ENCODE assay signal across 23 cellular contexts in the genomic region with DNA sequence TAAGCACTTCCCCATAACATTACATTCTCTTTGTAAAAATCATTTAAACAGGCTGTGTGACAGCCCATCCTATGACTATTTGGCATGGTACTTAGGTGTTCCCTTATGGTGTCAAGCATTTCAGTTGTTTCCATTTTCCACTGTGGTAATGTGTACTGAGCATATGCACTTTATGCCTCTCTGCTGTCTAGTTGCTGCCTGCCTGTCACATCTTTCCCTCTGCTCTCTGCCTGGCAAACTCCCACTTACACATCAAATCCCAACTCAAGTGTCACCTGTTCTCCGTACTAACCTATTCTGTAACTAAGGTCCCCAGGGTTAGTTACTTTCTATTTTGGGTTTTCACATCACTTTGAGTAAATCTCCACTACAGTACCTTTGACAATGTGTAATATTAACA.
DNase-seq lines count a peak whose midpoint lies in the region; ATAC-seq, FAIRE-seq and TF ChIP-seq lines count a peak whose summit lies in the region.
"Had no signal": no experiment of that assay in that cellular context is flagged by ENCODE, and none has a peak within 500 bp of the region (broad histone marks: within the 10 kb centered on the region; RNA-seq: fewer than 3 reads in every experiment).

No MANE protein-coding gene starts in this region.

- H3K18ac ChIP-seq in H1 (ENCODE audit: extremely low read depth, low read length) = no peak overlapping the region

- H3K4ac ChIP-seq in H1 (replicated peaks; ENCODE audit: insufficient read length, low read depth, low read length) = no peak overlapping the region

- H2BK12ac ChIP-seq in H1 (ENCODE audit: low read depth, low read length) = peak overlapping the region; percentile 56; the same call in 1 of the 2 replicates

- DNase-seq in NCI-H1694 treated with DMSO at 0.1 percent for 48 hours (lab: John Stamatoyannopoulos, UW) (peak; percentile 14), NCI-H1694 (lab: John Stamatoyannopoulos, UW) (no peak), H1 (ENCODE audit: low read depth in 1 of 2, low spot score in 2 of 2) (no peak), left lung (no peak), putamen (ENCODE audit: low spot score) (peak; percentile 73), HUDEP-2 (lab: John Stamatoyannopoulos, UW; ENCODE audit: unreplicated experiment in 76 of 76) (no peak), RKO (ENCODE audit: low spot score) (no peak), left ventricle myocardium inferior (no peak)
- DNase-seq: AML-193; Caco-2; Calu3; CD4-positive, alpha-beta T cell; CD8-positive, alpha-beta T cell; DMS79 treated with DMSO at 0.1 percent for 48 hours; GF-D8 had no signal

- no peak overlapping the region for H2BK120ac ChIP-seq in H1 (replicated peaks; ENCODE audit: low read depth, low read length)

- CTCF ChIA-PET in H1 (lab: Charles Lee; ENCODE audit: partially characterized antibody) = interaction anchor here (0.8 to 2.8 kb wide), 2 partner anchors 9 to 324 kb away, joined by 3 to 10 read pairs; no protein-coding TSS in a partner anchor

- H3K14ac ChIP-seq in H1 (ENCODE audit: insufficient read length) = no peak overlapping the region

- H3K79me2 ChIP-seq in H1 (ENCODE audit: control insufficient read depth in 1 of 2, insufficient read depth in 2 of 2, low read length in 2 of 2) = no peaks in the 10 kb centered on the region

- TF ChIP-seq EP300 in H1 (IDR thresholded peaks at IDR 0.05; ENCODE audit: borderline replicate concordance in 1 of 2, low read depth in 2 of 2, low read length in 2 of 2) = no peak

- no peak for TF ChIP-seq RAD21 in H1 (IDR thresholded peaks at IDR 0.05 in 1 of 2, conservative IDR thresholded peaks at IDR 0.05 in 1 of 2; ENCODE audit: low read depth in 2 of 2, low read length in 2 of 2)

- H4K91ac ChIP-seq in H1 (replicated peaks; ENCODE audit: insufficient read length, low read length) = no peak overlapping the region

- H3K9me3 ChIP-seq in H1 (ENCODE audit: insufficient read depth in 2 of 2, low read depth in 1 of 2, low read length in 1 of 2) (no peaks in the 10 kb centered on the region), left lung (no peaks in the 10 kb centered on the region), left ventricle myocardium inferior (replicated peaks) (no peaks in the 10 kb centered on the region)
- H3K9me3 ChIP-seq: A549, Caco-2 had no signal

- no peak overlapping the region for H2BK5ac ChIP-seq in H1 (ENCODE audit: low read depth, low read length)

- no peak overlapping the region for H3K56ac ChIP-seq in H1 (replicated peaks; ENCODE audit: insufficient read length, low read depth, low read length)

- H3K23ac ChIP-seq in H1 (ENCODE audit: insufficient read length) = no peak overlapping the region

- H3K4me1 ChIP-seq in H1 (replicated peaks in 1 of 4; ENCODE audit: control insufficient read depth in 3 of 4, insufficient read depth in 4 of 4, low read length in 3 of 4) = peaks cover 0 to 2% (median 1%) of the 10 kb centered on the region in 4 experiments; a peak in 2 of 7 replicates
- no peaks in the 10 kb centered on the region for H3K4me1 ChIP-seq in left lung
- peaks cover 7% of the 10 kb centered on the region for H3K4me1 ChIP-seq in left ventricle myocardium inferior
- H3K4me1 ChIP-seq: A549, Caco-2 had no signal

- H3K27me3 ChIP-seq in H1 (replicated peaks in 1 of 4; ENCODE audit: control insufficient read depth in 3 of 4, extremely low read depth in 1 of 4, insufficient read depth in 3 of 4, low read length in 3 of 4) = no peaks in the 10 kb centered on the region
- H3K27me3 ChIP-seq in left lung = no peaks in the 10 kb centered on the region
- no peaks in the 10 kb centered on the region for H3K27me3 ChIP-seq in left ventricle myocardium inferior (ENCODE audit: low read depth)
- H3K27me3 ChIP-seq: BLaER1 treated with 17β-estradiol and CSF1 and Interleukin-3, amounts not matched to agents 10 nM and 100 nM had no signal

- H3K36me3 ChIP-seq in H1 (ENCODE audit: control insufficient read depth in 2 of 4, insufficient read depth in 4 of 4, low read length in 3 of 4) = no peaks in the 10 kb centered on the region
- no peaks in the 10 kb centered on the region for H3K36me3 ChIP-seq in left lung
- no peaks in the 10 kb centered on the region for H3K36me3 ChIP-seq in left ventricle myocardium inferior
- H3K36me3 ChIP-seq: BLaER1 treated with 17β-estradiol and CSF1 and Interleukin-3, amounts not matched to agents 10 nM and 100 nM had no signal

- intact Hi-C loops in left lung (cut with DNase I) = no loop called here
- intact Hi-C loops in left ventricle myocardium inferior (cut with micrococcal nuclease) = no loop called here

- no peak overlapping the region for H3K9ac ChIP-seq in H1 (replicated peaks in 1 of 4; ENCODE audit: extremely low read depth in 1 of 4, low read depth in 3 of 4, low read length in 3 of 4)
- H3K9ac ChIP-seq: BLaER1 treated with 17β-estradiol and CSF1 and Interleukin-3, amounts not matched to agents 10 nM and 100 nM had no signal

- no peaks in the 10 kb centered on the region for H4K20me1 ChIP-seq in H1 (replicated peaks in 1 of 2; ENCODE audit: control insufficient read depth in 1 of 2, insufficient read depth in 2 of 2, low read length in 2 of 2)
- H4K20me1 ChIP-seq: BLaER1 treated with 17β-estradiol and CSF1 and Interleukin-3, amounts not matched to agents 10 nM and 100 nM had no signal

- H3K27ac ChIP-seq in H1 (ENCODE audit: low read depth, low read length) (no peak overlapping the region), left lung (no peak overlapping the region), left ventricle myocardium inferior (replicated peaks) (no peak overlapping the region)
- H3K27ac ChIP-seq: 22Rv1; A549; BLaER1 treated with 17β-estradiol and CSF1 and Interleukin-3, amounts not matched to agents 10 nM and 100 nM; C4-2B had no signal

- H4K8ac ChIP-seq in H1 (ENCODE audit: extremely low read depth, insufficient read depth, low read length) = no peak overlapping the region

- no peak overlapping the region for H3K4me2 ChIP-seq in H1 (ENCODE audit: insufficient read depth in 1 of 2, low read depth in 2 of 2, low read length in 2 of 2)
- H3K4me2 ChIP-seq: A549; BLaER1 treated with 17β-estradiol and CSF1 and Interleukin-3, amounts not matched to agents 10 nM and 100 nM had no signal

- no peaks in the 10 kb centered on the region; the same call in 1 of the 2 replicates for H3K23me2 ChIP-seq in H1 (ENCODE audit: low read depth, low read length)

- no peak for TF ChIP-seq CTCF in H1 (IDR thresholded peaks at IDR 0.05; ENCODE audit: control extremely low read depth in 1 of 3, insufficient read depth in 1 of 3, low read depth in 1 of 3, low read length in 3 of 3)
- no peak for TF ChIP-seq CTCF in left lung (IDR thresholded peaks at IDR 0.05)
- TF ChIP-seq CTCF in left ventricle myocardium inferior (IDR thresholded peaks at IDR 0.05; ENCODE audit: borderline replicate concordance) = no peak

- peak; percentile 44 for ATAC-seq in left lung
- ATAC-seq: A549; CD8-positive, alpha-beta T cell had no signal

- H4K5ac ChIP-seq in H1 (ENCODE audit: insufficient read length, low read depth, low read length) = no peak overlapping the region

- no peak overlapping the region for H2AFZ ChIP-seq in H1 (ENCODE audit: low read length)

- FAIRE-seq in H1 (lab: Jason Lieb, UNC) = no peak
- FAIRE-seq: A549, D721Med, G401.6, GM12891, GM19239 had no signal

- H2BK20ac ChIP-seq in H1 (ENCODE audit: low read length) = peak overlapping the region; percentile 66; the same call in 1 of the 2 replicates

- no peak for TF ChIP-seq POLR2A in H1 (IDR thresholded peaks at IDR 0.05; ENCODE audit: control extremely low read depth in 1 of 2, low read depth in 2 of 2, low read length in 2 of 2)

- no peak overlapping the region for H3K4me3 ChIP-seq in H1 (ENCODE audit: extremely low read depth in 1 of 4, insufficient read depth in 2 of 4, low read depth in 3 of 4, low read length in 4 of 4)
- H3K4me3 ChIP-seq in left lung = no peak overlapping the region
- H3K4me3 ChIP-seq in left ventricle myocardium inferior = no peak overlapping the region
- H3K4me3 ChIP-seq: A549; BLaER1 treated with 17β-estradiol and CSF1 and Interleukin-3, amounts not matched to agents 10 nM and 100 nM had no signal

- POLR2A ChIA-PET in H1 (lab: Charles Lee; ENCODE audit: partially characterized antibody) = no interaction called here

- 0 out of 2 replicates have a peak overlapping the region, but pooled peaks have one; percentile 54 for H2BK15ac ChIP-seq in H1 (ENCODE audit: low read length)

- 84% methylated on average over 1 of the region's 1 CpG; no CpG with 5 or more reads in 1 of the 2 experiments for WGBS in H1 (ENCODE audit: extremely low coverage in 1 of 2, insufficient coverage in 1 of 2, insufficient read length in 1 of 2, insufficient replicate concordance in 2 of 2, low coverage in 1 of 2, low lambda C conversion rate in 2 of 2, missing lambda C conversion rate in 1 of 2), 2 experiments

- H3K79me1 ChIP-seq in H1 (ENCODE audit: low read depth, low read length) = no peaks in the 10 kb centered on the region

- H2AK5ac ChIP-seq in H1 (ENCODE audit: low read depth, low read length) = no peak overlapping the region; the same call in 1 of the 2 replicates

TF ChIP-seq in H1, 55 proteins besides CTCF, POLR2A, EP300 and RAD21 (continues in another document):
- TF ChIP-seq SP2 (IDR thresholded peaks at IDR 0.05; ENCODE audit: low read length) = no peak
- no peak for TF ChIP-seq NRF1 (IDR thresholded peaks at IDR 0.05; ENCODE audit: low read depth, low read length)
- TF ChIP-seq FOSL1 (IDR thresholded peaks at IDR 0.05; ENCODE audit: insufficient read depth, low read depth, low read length) = no peak
- TF ChIP-seq ASH2L (IDR thresholded peaks at IDR 0.05; ENCODE audit: low read length) = no peak
- TF ChIP-seq CBX5 (IDR thresholded peaks at IDR 0.05; ENCODE audit: low read depth, low read length) = no peak
- TF ChIP-seq JUND (IDR thresholded peaks at IDR 0.05; ENCODE audit: low read length) = no peak
- no peak for TF ChIP-seq CBX8 (IDR thresholded peaks at IDR 0.05; ENCODE audit: borderline replicate concordance, low read depth, low read length)
- no peak for TF ChIP-seq RNF2 (IDR thresholded peaks at IDR 0.05; ENCODE audit: borderline replicate concordance, low read depth, low read length, missing control alignments, poor library complexity, severe bottlenecking)
- no peak for TF ChIP-seq SRF (IDR thresholded peaks at IDR 0.05; ENCODE audit: low read depth, low read length)
- TF ChIP-seq RBBP5 (IDR thresholded peaks at IDR 0.05; ENCODE audit: borderline replicate concordance, low read depth, low read length) = no peak
- TF ChIP-seq JUN (IDR thresholded peaks at IDR 0.05; ENCODE audit: low read depth, low read length) = no peak
- no peak for TF ChIP-seq BACH1 (IDR thresholded peaks at IDR 0.05; ENCODE audit: low read length)
- TF ChIP-seq, protein P1, sequence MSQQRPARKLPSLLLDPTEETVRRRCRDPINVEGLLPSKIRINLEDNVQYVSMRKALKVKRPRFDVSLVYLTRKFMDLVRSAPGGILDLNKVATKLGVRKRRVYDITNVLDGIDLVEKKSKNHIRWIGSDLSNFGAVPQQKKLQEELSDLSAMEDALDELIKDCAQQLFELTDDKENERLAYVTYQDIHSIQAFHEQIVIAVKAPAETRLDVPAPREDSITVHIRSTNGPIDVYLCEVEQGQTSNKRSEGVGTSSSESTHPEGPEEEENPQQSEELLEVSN (IDR thresholded peaks at IDR 0.05) = no peak

Comparison
In these comparisons a context has a peak if more than half of its experiments do, and no peak if none do; other contexts are left out.
1. DNase-seq: peak in NCI-H1694 treated with DMSO at 0.1 percent for 48 hours (single experiment) and putamen (single experiment); none in NCI-H1694 (single experiment), H1 (0 of 2), left lung (0 of 2), HUDEP-2 (0 of 76), RKO (single experiment) and left ventricle myocardium inferior (single experiment).